Comparison of ENCODE assay signal across 9 cellular contexts in genomic region chr19:47512948-47513319, GRCh38. TPM values are rescaled to one million over a fixed set of nuclear protein-coding genes. Genes with fewer than 3 reads are reported as not detected.
DNase-seq lines count a peak whose midpoint lies in the region; ATAC-seq and TF ChIP-seq lines count a peak whose summit lies in the region.
"Had no signal": no experiment of that assay in that cellular context is flagged by ENCODE, and none has a peak within 500 bp of the region (broad histone marks: within the 10 kb centered on the region; RNA-seq: fewer than 3 reads in every experiment).

No MANE protein-coding gene starts in this region.

- H3K27me3 Mint-ChIP-seq in T-helper 17 cell, result no peaks in the 10 kb centered on the region

- H3K79me2 ChIP-seq in fibroblast of lung (ENCODE audit: control insufficient read depth, insufficient read depth, low read length), result peaks cover 66% of the 10 kb centered on the region

- H3K4me2 ChIP-seq in fibroblast of lung (ENCODE audit: extremely low read depth, insufficient read depth, low read length), result peak overlapping the region; percentile 71

- H3K36me3 Mint-ChIP-seq in T-helper 17 cell (ENCODE audit: low read depth), result peaks cover 10% of the 10 kb centered on the region

- ATAC-seq in T-helper 17 cell (no peak), gastrocnemius medialis (no peak), GM18520 (IDR thresholded peaks at IDR 0.05; ENCODE audit: unreplicated experiment) (no peak), GM21381 (IDR thresholded peaks at IDR 0.05; ENCODE audit: unreplicated experiment) (no peak)

- H3K4me1 Mint-ChIP-seq in T-helper 17 cell, result peaks cover 52% of the 10 kb centered on the region

- H3K27me3 ChIP-seq in fibroblast of lung (ENCODE audit: control insufficient read depth, insufficient read depth, low read length), result no peaks in the 10 kb centered on the region
- H3K27me3 ChIP-seq in gastrocnemius medialis, result no peaks in the 10 kb centered on the region

- peak overlapping the region; percentile 99 for H3K4me3 Mint-ChIP-seq in T-helper 17 cell

- no peaks in the 10 kb centered on the region for H3K9me3 ChIP-seq in T-helper 17 cell (ENCODE audit: control insufficient read depth, low read length, poor library complexity, severe bottlenecking)
- H3K9me3 ChIP-seq in fibroblast of lung (ENCODE audit: control insufficient read depth, insufficient read depth, low read depth, low read length), result no peaks in the 10 kb centered on the region
- H3K9me3 ChIP-seq in gastrocnemius medialis, result no peaks in the 10 kb centered on the region

- in situ Hi-C loops in gastrocnemius medialis (cut with MboI; ENCODE audit: low sequenced_read_pairs in 4 of 4), result loop anchor here in 2 of 4 donors (10.0 kb wide), 2 partner anchors 182 to 192 kb away; no protein-coding TSS in a partner anchor

- TF ChIP-seq CTCF in fibroblast of lung (conservative IDR thresholded peaks at IDR 0.05 in 1 of 2, IDR thresholded peaks at IDR 0.05 in 1 of 2; ENCODE audit: low read depth in 1 of 2, low read length in 2 of 2) (no peak), gastrocnemius medialis (IDR thresholded peaks at IDR 0.05 in 4 of 5, conservative IDR thresholded peaks at IDR 0.05 in 1 of 5) (no peak)

- TF ChIP-seq POLR2A in gastrocnemius medialis (IDR thresholded peaks at IDR 0.05), result no peak

- H2AFZ ChIP-seq in fibroblast of lung (ENCODE audit: low read length), result no peak overlapping the region

- DNase-seq in T-helper 17 cell (no peak), fibroblast of lung (ENCODE audit: low read depth in 2 of 2) (no peak), gastrocnemius medialis (no peak), NAMALWA (ENCODE audit: low spot score) (no peak), head of caudate nucleus (no peak)

- H3K36me3 ChIP-seq in fibroblast of lung (ENCODE audit: control insufficient read depth, insufficient read depth, low read length) (no peaks in the 10 kb centered on the region), gastrocnemius medialis (no peaks in the 10 kb centered on the region)

- peaks cover 31% of the 10 kb centered on the region for H3K4me1 ChIP-seq in fibroblast of lung (ENCODE audit: control insufficient read depth, extremely low read depth, insufficient read depth, low read length)
- peaks cover 63 to 69% of the 10 kb centered on the region in 2 donors for H3K4me1 ChIP-seq in gastrocnemius medialis

- H3K27ac ChIP-seq in fibroblast of lung (ENCODE audit: insufficient read depth, low read length) (peak overlapping the region; percentile 75), gastrocnemius medialis (peak overlapping the region; percentile 96 to 100 (median 99))

- intact Hi-C loops in gastrocnemius medialis (cut with DNase I; ENCODE audit: low total_unique reads) (loop anchor here (5.0 to 10.0 kb wide), 2 partner anchors 238 to 269 kb away; partner anchors contain the start of gene INAFM1), head of caudate nucleus (cut with DNase I) (loop anchor here (5.0 kb wide), 2 partner anchors 71 to 99 kb away; no protein-coding TSS in a partner anchor)

- H3K27ac Mint-ChIP-seq in T-helper 17 cell, result peak overlapping the region; percentile 99

- H3K4me3 ChIP-seq in GM08714 (ENCODE audit: low read length) (peak overlapping the region; percentile 80; the same call in 1 of the 2 replicates), fibroblast of lung (replicated peaks in 1 of 4; ENCODE audit: control extremely low read depth in 1 of 4, insufficient read depth in 1 of 4, low read depth in 3 of 4, low read length in 4 of 4) (peak overlapping the region; percentile 20 to 98 (median 47)), gastrocnemius medialis (peak overlapping the region; percentile 83 to 98 (median 95))

- H3K9ac ChIP-seq in fibroblast of lung (ENCODE audit: insufficient read depth, low read length), result peak overlapping the region; percentile 44

- H4K20me1 ChIP-seq in fibroblast of lung (ENCODE audit: control insufficient read depth, extremely low read depth, insufficient read depth, low read length), result no peaks in the 10 kb centered on the region

RNA-seq across cellular contexts. Expression of gene NAPA, which starts 1.9 kb away (rescaled TPM):
- total RNA-seq in T-helper 17 cell (100 to 1,000 TPM; 124 to 133 TPM), fibroblast of lung (48.3 and 76.8 TPM in 2 replicates), gastrocnemius medialis (100 to 1,000 TPM; 127 to 272 (median 212) TPM)
- polyA plus RNA-seq in fibroblast of lung, result 118 and 128 TPM in 2 replicates
- polyA plus RNA-seq in fibroblast of lung (2012), result 113 and 128 TPM in 2 replicates
- 234 and 454 TPM in 2 replicates for polyA minus RNA-seq in fibroblast of lung (ENCODE audit: low replicate concordance)

RNA-seq across cellular contexts. Expression of gene KPTN, which starts 28.9 kb away (rescaled TPM):
- 1 to 10 TPM; 3.5 to 6.3 TPM for total RNA-seq in T-helper 17 cell
- 6.2 and 6.9 TPM in 2 replicates for total RNA-seq in fibroblast of lung
- 4.9 and 5.3 TPM in 2 replicates for polyA plus RNA-seq in fibroblast of lung
- polyA plus RNA-seq in fibroblast of lung (2012), result 8.5 and 12.5 TPM in 2 replicates
- 17.3 and 21.9 TPM in 2 replicates for polyA minus RNA-seq in fibroblast of lung (ENCODE audit: low replicate concordance)
- 1 to 10 TPM in 3 of 4 donors, under 1 TPM in 1; 0.91 to 6.4 (median 3.9) TPM for total RNA-seq in gastrocnemius medialis

RNA-seq across cellular contexts. Expression of gene SLC8A2, which starts 41.2 kb away (rescaled TPM):
- not detected for total RNA-seq in T-helper 17 cell
- under 0.01 TPM in 1 of 2 replicates, not detected in the other for total RNA-seq in fibroblast of lung
- not detected in 2 replicates for polyA plus RNA-seq in fibroblast of lung
- polyA plus RNA-seq in fibroblast of lung (2012), result not detected in 2 replicates
- polyA minus RNA-seq in fibroblast of lung (ENCODE audit: low replicate concordance), result not detected in 2 replicates
- not detected for total RNA-seq in gastrocnemius medialis
- total RNA-seq: HT1080 had no signal
